Comparison of ENCODE assay signal across 34 cellular contexts in genomic region chr2:36869606-36870005, GRCh38.
"Had no signal": no experiment of that assay in that cellular context is flagged by ENCODE, and none has a peak within 500 bp of the region (broad histone marks: within the 10 kb centered on the region; RNA-seq: fewer than 3 reads in every experiment).

No MANE protein-coding gene starts in this region.

- H3K27me3 Mint-ChIP-seq: activated B cell treated with CpG ODN at 0.5 μM for 24 hours; activated CD8-positive, alpha-beta T cell treated with anti-CD3 and anti-CD28 coated beads for 36 hours; activated naive CD4-positive, alpha-beta T cell treated with anti-CD3 and anti-CD28 coated beads, Interleukin-2, amount 50 U/mL, for 24 hours; activated naive CD8-positive, alpha-beta T cell treated with anti-CD3 and anti-CD28 coated beads for 36 hours; activated naive CD8-positive, alpha-beta T cell treated with anti-CD3 and anti-CD28 coated beads, Interleukin-2, amount 50 U/mL, for 24 hours; T-helper 17 cell had no signal

- H3K9me3 Mint-ChIP-seq: activated CD8-positive, alpha-beta T cell treated with anti-CD3 and anti-CD28 coated beads for 36 hours; activated naive CD4-positive, alpha-beta T cell treated with anti-CD3 and anti-CD28 coated beads for 36 hours; activated naive CD8-positive, alpha-beta T cell treated with anti-CD3 and anti-CD28 coated beads for 36 hours; activated naive CD8-positive, alpha-beta T cell treated with anti-CD3 and anti-CD28 coated beads, Interleukin-2, amount 50 U/mL, for 24 hours; T-helper 2 cell treated with Interferon-gamma antibody and Interleukin-4, amounts not matched to agents 5 μg/mL and 100 μg/mL, for 36 hours had no signal

- H3K9me3 ChIP-seq: adrenal gland, body of pancreas, colonic mucosa, esophagus squamous epithelium had no signal

- H3K4me3 Mint-ChIP-seq: activated B cell treated with CpG ODN at 0.5 μM for 24 hours; activated CD8-positive, alpha-beta T cell treated with anti-CD3 and anti-CD28 coated beads for 36 hours; activated naive CD4-positive, alpha-beta T cell treated with anti-CD3 and anti-CD28 coated beads for 36 hours; activated naive CD4-positive, alpha-beta T cell treated with anti-CD3 and anti-CD28 coated beads, Interleukin-2, amount 50 U/mL, for 24 hours; activated naive CD8-positive, alpha-beta T cell treated with anti-CD3 and anti-CD28 coated beads for 36 hours; activated naive CD8-positive, alpha-beta T cell treated with anti-CD3 and anti-CD28 coated beads, Interleukin-2, amount 50 U/mL, for 24 hours; activated T-helper 1 cell treated with anti-CD3 and anti-CD28 coated beads, Interleukin-12 subunit alpha, Interleukin-12 subunit beta, Interleukin-2, Interleukin-4 antibody, amounts not matched to agents 30 ng/mL and 10 ng/mL and 1 ng/mL, durations not matched to agents 14 hours and 24 hours and 36 hours; T-helper 17 cell; T-helper 2 cell treated with Interferon-gamma antibody and Interleukin-4, amounts not matched to agents 5 μg/mL and 100 μg/mL, for 36 hours had no signal

- H3K4me1 ChIP-seq: adrenal gland, body of pancreas, colonic mucosa, esophagus squamous epithelium had no signal

- H3K36me3 ChIP-seq: colonic mucosa had no signal

- H3K4me3 ChIP-seq: adrenal gland, body of pancreas, colonic mucosa, esophagus squamous epithelium had no signal

- FAIRE-seq: endothelial cell of umbilical vein had no signal

- DNase-seq: activated B cell treated with CpG ODN at 0.5 μM for 24 hours; activated CD4-positive, alpha-beta T cell treated with anti-CD3 and anti-CD28 coated beads for 48 hours; activated CD4-positive, alpha-beta T cell treated with anti-CD3 and anti-CD28 coated beads, Interleukin-2, amount 50 U/mL, for 1 hour; activated CD4-positive, alpha-beta T cell treated with anti-CD3 and anti-CD28 coated beads, Interleukin-2, amount 50 U/mL, for 48 hours; activated CD8-positive, alpha-beta memory T cell treated with anti-CD3 and anti-CD28 coated beads for 24 hours; activated CD8-positive, alpha-beta memory T cell treated with anti-CD3 and anti-CD28 coated beads, Interleukin-2, amount 50 U/mL, for 4 hours; activated CD8-positive, alpha-beta T cell treated with anti-CD3 and anti-CD28 coated beads for 36 hours; activated effector memory CD4-positive, alpha-beta T cell treated with anti-CD3 and anti-CD28 coated beads, Interleukin-2, amount 50 U/mL, for 16 hours; activated naive CD4-positive, alpha-beta T cell treated with anti-CD3 and anti-CD28 coated beads for 36 hours; activated naive CD8-positive, alpha-beta T cell treated with anti-CD3 and anti-CD28 coated beads for 36 hours; activated naive CD8-positive, alpha-beta T cell treated with anti-CD3 and anti-CD28 coated beads, Interleukin-2, amount 50 U/mL, for 24 hours; activated T-cell treated with anti-CD3 and anti-CD28 coated beads, Interleukin-2, amount 50 U/mL, for 1 hour; activated T-cell treated with anti-CD3 and anti-CD28 coated beads, Interleukin-2, amount 50 U/mL, for 48 hours; adrenal gland; amygdala; aorta; body of pancreas; caudate nucleus; colonic mucosa; effector CD8-positive, alpha-beta T cell; esophagus squamous epithelium; foreskin melanocyte; head of caudate nucleus; T-helper 1 cell; T-helper 17 cell; T1000; WERI-Rb-1 had no signal

- H3K27ac Mint-ChIP-seq: activated B cell treated with CpG ODN at 0.5 μM for 24 hours; activated CD8-positive, alpha-beta T cell treated with anti-CD3 and anti-CD28 coated beads for 36 hours; activated naive CD4-positive, alpha-beta T cell treated with anti-CD3 and anti-CD28 coated beads for 36 hours; activated naive CD4-positive, alpha-beta T cell treated with anti-CD3 and anti-CD28 coated beads, Interleukin-2, amount 50 U/mL, for 24 hours; activated naive CD8-positive, alpha-beta T cell treated with anti-CD3 and anti-CD28 coated beads for 36 hours; activated naive CD8-positive, alpha-beta T cell treated with anti-CD3 and anti-CD28 coated beads, Interleukin-2, amount 50 U/mL, for 24 hours; activated T-helper 1 cell treated with anti-CD3 and anti-CD28 coated beads, Interleukin-12 subunit alpha, Interleukin-12 subunit beta, Interleukin-2, Interleukin-4 antibody, amounts not matched to agents 30 ng/mL and 10 ng/mL and 1 ng/mL, durations not matched to agents 14 hours and 24 hours and 36 hours; activated T-helper 2 cell treated with anti-CD3 and anti-CD28 coated beads, Interferon-gamma antibody, Interleukin-2, Interleukin-4, amounts not matched to agents 10 μg/mL and 5 μg/mL and 100 μg/mL, durations not matched to agents 14 hours and 24 hours and 36 hours; T-helper 17 cell; T-helper 2 cell treated with Interferon-gamma antibody and Interleukin-4, amounts not matched to agents 5 μg/mL and 100 μg/mL, for 36 hours had no signal

- ATAC-seq: activated CD4-positive, CD25-positive, alpha-beta regulatory T cell treated with anti-CD3 and anti-CD28 coated beads, Interleukin-2, amount 50 U/mL, for 24 hours; activated CD8-positive, alpha-beta T cell treated with anti-CD3 and anti-CD28 coated beads for 36 hours; activated naive CD8-positive, alpha-beta T cell treated with anti-CD3 and anti-CD28 coated beads, Interleukin-2, amount 50 U/mL, for 24 hours; body of pancreas; T-helper 17 cell had no signal

- H3K27ac ChIP-seq: adrenal gland, body of pancreas, colonic mucosa, epithelial cell of prostate, esophagus squamous epithelium, WERI-Rb-1 had no signal

- H3K27me3 ChIP-seq: adrenal gland, body of pancreas, colonic mucosa, esophagus squamous epithelium had no signal

- H3K4me1 Mint-ChIP-seq: activated B cell treated with CpG ODN at 0.5 μM for 24 hours; activated naive CD4-positive, alpha-beta T cell treated with anti-CD3 and anti-CD28 coated beads, Interleukin-2, amount 50 U/mL, for 24 hours; activated naive CD8-positive, alpha-beta T cell treated with anti-CD3 and anti-CD28 coated beads for 36 hours; activated naive CD8-positive, alpha-beta T cell treated with anti-CD3 and anti-CD28 coated beads, Interleukin-2, amount 50 U/mL, for 24 hours had no signal
